13 cellular contexts compared by ENCODE assay signal in genomic region chr12:54414191-54414525, GRCh38. TPM values are rescaled to one million over a fixed set of nuclear protein-coding genes. Genes with fewer than 3 reads are reported as not detected.
DNase-seq lines count a peak whose midpoint lies in the region; ATAC-seq and TF ChIP-seq lines count a peak whose summit lies in the region.
"Had no signal": no experiment of that assay in that cellular context is flagged by ENCODE, and none has a peak within 500 bp of the region (broad histone marks: within the 10 kb centered on the region; RNA-seq: fewer than 3 reads in every experiment).

No MANE protein-coding gene starts in this region.

- H3K36me3 ChIP-seq in brain microvascular endothelial cell (replicated peaks) = peaks cover 10% of the 10 kb centered on the region

- no peak for DNase-seq in stimulated activated naive CD8-positive, alpha-beta T cell treated with anti-CD3 and anti-CD28 coated beads, Interleukin-15, Interleukin-2, amounts not matched to agents 100 U/mL and 50 U/mL, for 24 hours
- DNase-seq in brain microvascular endothelial cell = no peak
- no peak for DNase-seq in natural killer cell
- no peak for DNase-seq in NCI-H1694 (lab: John Stamatoyannopoulos, UW)
- no peak for DNase-seq in posterior cingulate gyrus
- DNase-seq: activated naive CD4-positive, alpha-beta T cell; NCI-H524; T-helper 9 cell had no signal

- peaks cover 5% of the 10 kb centered on the region for H3K36me3 Mint-ChIP-seq in stimulated activated naive CD8-positive, alpha-beta T cell treated with anti-CD3 and anti-CD28 coated beads, Interleukin-15, Interleukin-2, amounts not matched to agents 100 ng/mL and 50 ng/mL, for 24 hours (ENCODE audit: low read depth)
- H3K36me3 Mint-ChIP-seq in natural killer cell = no peaks in the 10 kb centered on the region

- no peaks in the 10 kb centered on the region for H3K27me3 ChIP-seq in brain microvascular endothelial cell (replicated peaks)

- peak overlapping the region; percentile 93 for H3K27ac Mint-ChIP-seq in stimulated activated naive CD8-positive, alpha-beta T cell treated with anti-CD3 and anti-CD28 coated beads, Interleukin-15, Interleukin-2, amounts not matched to agents 100 ng/mL and 50 ng/mL, for 24 hours
- peak overlapping the region; percentile 87 to 91 for H3K27ac Mint-ChIP-seq in natural killer cell

- peak overlapping the region; percentile 66 for H3K4me3 Mint-ChIP-seq in stimulated activated naive CD8-positive, alpha-beta T cell treated with anti-CD3 and anti-CD28 coated beads, Interleukin-15, Interleukin-2, amounts not matched to agents 100 ng/mL and 50 ng/mL, for 24 hours
- H3K4me3 Mint-ChIP-seq in natural killer cell = peak overlapping the region; percentile 72

- no peak for ATAC-seq in stimulated activated naive CD8-positive, alpha-beta T cell treated with anti-CD3 and anti-CD28 coated beads, Interleukin-15, Interleukin-2, amounts not matched to agents 100 U/mL and 50 U/mL, for 24 hours
- no peak for ATAC-seq in natural killer cell
- ATAC-seq in HG02763 (IDR thresholded peaks at IDR 0.05; ENCODE audit: unreplicated experiment) = no peak
- ATAC-seq in GM18520 (IDR thresholded peaks at IDR 0.05; ENCODE audit: unreplicated experiment) = no peak

- H3K27ac ChIP-seq in brain microvascular endothelial cell = peak overlapping the region; percentile 84

- no peaks in the 10 kb centered on the region for H3K27me3 Mint-ChIP-seq in stimulated activated naive CD8-positive, alpha-beta T cell treated with anti-CD3 and anti-CD28 coated beads, Interleukin-15, Interleukin-2, amounts not matched to agents 100 ng/mL and 50 ng/mL, for 24 hours
- no peaks in the 10 kb centered on the region for H3K27me3 Mint-ChIP-seq in natural killer cell (ENCODE audit: low read depth in 2 of 2)

- intact Hi-C loops in natural killer cell (cut with micrococcal nuclease) (no loop called here), posterior cingulate gyrus (cut with DNase I) (no loop called here)

- no peak for TF ChIP-seq CTCF in brain microvascular endothelial cell (IDR thresholded peaks at IDR 0.05; ENCODE audit: low read depth, low read length, missing control alignments)
- TF ChIP-seq CTCF in natural killer cell (IDR thresholded peaks at IDR 0.05) = no peak

- in situ Hi-C loops in brain microvascular endothelial cell (cut with HindIII; ENCODE audit: low pct_ligation_motif_present, low sequenced_read_pairs) = no loop called here

- no peaks in the 10 kb centered on the region for H3K9me3 Mint-ChIP-seq in stimulated activated naive CD8-positive, alpha-beta T cell treated with anti-CD3 and anti-CD28 coated beads, Interleukin-15, Interleukin-2, amounts not matched to agents 100 ng/mL and 50 ng/mL, for 24 hours
- H3K9me3 Mint-ChIP-seq in natural killer cell = no peaks in the 10 kb centered on the region

- H3K4me1 Mint-ChIP-seq in stimulated activated naive CD8-positive, alpha-beta T cell treated with anti-CD3 and anti-CD28 coated beads, Interleukin-15, Interleukin-2, amounts not matched to agents 100 ng/mL and 50 ng/mL, for 24 hours (ENCODE audit: low read depth) = peaks cover 69% of the 10 kb centered on the region
- H3K4me1 Mint-ChIP-seq in natural killer cell = peaks cover 62 to 85% of the 10 kb centered on the region in 2 donors

- H3K4me3 ChIP-seq in brain microvascular endothelial cell (ENCODE audit: low read depth, low read length) = no peak overlapping the region

RNA-seq across cellular contexts. Expression of gene ITGA5, which starts 4.9 kb away (rescaled TPM):
- total RNA-seq in natural killer cell = 100 to 1,000 TPM; 177 to 232 (median 207) TPM

RNA-seq across cellular contexts. Expression of gene ZNF385A, which starts 29.6 kb away (rescaled TPM):
- total RNA-seq in natural killer cell = 1 to 10 TPM; 5.4 to 9.8 (median 8.9) TPM

RNA-seq across cellular contexts. Expression of gene GPR84, which starts 49.9 kb away (rescaled TPM):
- total RNA-seq in natural killer cell = 1 to 10 TPM in 1 of 3 donors, under 1 TPM in 2; 0.45 to 4.9 (median 0.59) TPM
- total RNA-seq: temporal lobe had no signal

RNA-seq across cellular contexts. Expression of gene GTSF1, which starts 59.2 kb away (rescaled TPM):
- total RNA-seq in natural killer cell = 1 to 10 TPM; 3.2 to 4.2 (median 4.0) TPM
- total RNA-seq: lower leg skin, temporal lobe had no signal
